In genomic region chrX:7027071-7027470, GRCh38 we compare ENCODE assay signal across 26 cellular contexts.
"Had no signal": no experiment of that assay in that cellular context is flagged by ENCODE, and none has a peak within 500 bp of the region (broad histone marks: within the 10 kb centered on the region; RNA-seq: fewer than 3 reads in every experiment).

No MANE protein-coding gene starts in this region.

- H3K4me3 ChIP-seq: adrenal gland, ascending aorta, esophagus muscularis mucosa, gastrocnemius medialis, heart left ventricle, left lung, lung, right lobe of liver, skin epidermis, thoracic aorta had no signal

- H3K4me1 ChIP-seq: adrenal gland, ascending aorta, esophagus muscularis mucosa, gastrocnemius medialis, heart left ventricle, left lung, right lobe of liver had no signal

- FAIRE-seq: endothelial cell of umbilical vein, keratinocyte had no signal

- H3K36me3 ChIP-seq: adrenal gland, ascending aorta, esophagus muscularis mucosa, gastrocnemius medialis, heart left ventricle, left lung, right lobe of liver, thoracic aorta had no signal

- H3K27me3 ChIP-seq: adrenal gland, ascending aorta, esophagus muscularis mucosa, gastrocnemius medialis, heart left ventricle, left lung, right lobe of liver had no signal

- H3K27ac ChIP-seq: adrenal gland, ascending aorta, esophagus muscularis mucosa, gastrocnemius medialis, heart left ventricle, left lung, right lobe of liver, skin epidermis, thoracic aorta had no signal

- ATAC-seq: activated T-cell treated with anti-CD3 and anti-CD28 coated beads, Interleukin-2, amount 50 U/mL, for 4 hours; effector memory CD8-positive, alpha-beta T cell; gastrocnemius medialis; heart left ventricle; left lung; naive thymus-derived CD4-positive, alpha-beta T cell; T-helper 17 cell had no signal

- H3K9me3 ChIP-seq: adrenal gland, ascending aorta, esophagus muscularis mucosa, gastrocnemius medialis, heart left ventricle, left lung, right lobe of liver, thoracic aorta had no signal

- DNase-seq: activated CD4-positive, alpha-beta T cell treated with anti-CD3 and anti-CD28 coated beads for 4 hours; activated CD4-positive, alpha-beta T cell treated with anti-CD3 and anti-CD28 coated beads, Interleukin-2, amount 50 U/mL, for 48 hours; activated CD4-positive, CD25-positive, alpha-beta regulatory T cell; activated CD8-positive, alpha-beta memory T cell treated with anti-CD3 and anti-CD28 coated beads, Interleukin-2, amount 50 U/mL, for 48 hours; activated naive CD4-positive, alpha-beta T cell; activated T-cell treated with anti-CD3 and anti-CD28 coated beads, Interleukin-2, amount 50 U/mL, for 4 hours; adrenal gland; central memory CD4-positive, alpha-beta T cell; effector memory CD8-positive, alpha-beta T cell; gastrocnemius medialis; heart left ventricle; left lung; naive thymus-derived CD4-positive, alpha-beta T cell; occipital lobe; posterior cingulate gyrus; right lobe of liver; stimulated activated CD4-positive, alpha-beta T cell treated with anti-CD3 and anti-CD28 coated beads, Interleukin-15, amount 100 ng/mL, for 24 hours; stimulated activated naive CD4-positive, alpha-beta T cell; T-helper 17 cell had no signal
